Comparison of ENCODE assay signal across 14 cellular contexts in genomic region chr7:100221767-100222444, GRCh38. TPM values are rescaled to one million over a fixed set of nuclear protein-coding genes. Genes with fewer than 3 reads are reported as not detected.
DNase-seq lines count a peak whose midpoint lies in the region; ATAC-seq lines count a peak whose summit lies in the region.
"Had no signal": no experiment of that assay in that cellular context is flagged by ENCODE, and none has a peak within 500 bp of the region (broad histone marks: within the 10 kb centered on the region; RNA-seq: fewer than 3 reads in every experiment).

No MANE protein-coding gene starts in this region.

- peak overlapping the region; percentile 29 to 47 for H3K9ac ChIP-seq in mucosa of rectum (ENCODE audit: low read depth in 1 of 2, low read length in 2 of 2)

- ATAC-seq in activated T-cell treated with anti-CD3 and anti-CD28 coated beads, Interleukin-2, amount 50 U/mL, for 72 hours (replicated peaks in 1 of 2): no peak
- ATAC-seq in HG03442 (IDR thresholded peaks at IDR 0.05; ENCODE audit: unreplicated experiment): no peak

- no peaks in the 10 kb centered on the region for H3K36me3 ChIP-seq in mucosa of rectum (ENCODE audit: control insufficient read depth in 2 of 2, insufficient read depth in 2 of 2, low read length in 2 of 2)
- H3K36me3 ChIP-seq in urinary bladder (ENCODE audit: insufficient read depth): peaks cover 2% of the 10 kb centered on the region

- H3K27me3 Mint-ChIP-seq in activated T-cell treated with anti-CD3 and anti-CD28 coated beads, Interleukin-2, amount 50 U/mL, for 24 hours: no peaks in the 10 kb centered on the region
- H3K27me3 Mint-ChIP-seq in activated T-cell treated with anti-CD3 and anti-CD28 coated beads, Interleukin-2, amount 50 U/mL, for 72 hours (ENCODE audit: low read depth): no peaks in the 10 kb centered on the region
- H3K27me3 Mint-ChIP-seq: type B pancreatic cell had no signal

- H3K9me3 Mint-ChIP-seq in activated T-cell treated with anti-CD3 and anti-CD28 coated beads, Interleukin-2, amount 50 U/mL, for 24 hours: no peaks in the 10 kb centered on the region
- H3K9me3 Mint-ChIP-seq in activated T-cell treated with anti-CD3 and anti-CD28 coated beads, Interleukin-2, amount 50 U/mL, for 72 hours: no peaks in the 10 kb centered on the region
- H3K9me3 Mint-ChIP-seq: type B pancreatic cell had no signal

- peaks cover 0 to 2% of the 10 kb centered on the region in 2 donors for H3K4me1 ChIP-seq in mucosa of rectum (ENCODE audit: control insufficient read depth in 2 of 2, insufficient read depth in 2 of 2, low read length in 2 of 2)
- H3K4me1 ChIP-seq in urinary bladder (ENCODE audit: insufficient read depth): no peaks in the 10 kb centered on the region

- DNase-seq in activated T-cell treated with anti-CD3 and anti-CD28 coated beads, Interleukin-2, amount 50 U/mL, for 24 hours: peak; percentile 52
- DNase-seq in activated T-cell treated with anti-CD3 and anti-CD28 coated beads for 4 hours (no peak), mesenteric fat pad (ENCODE audit: low spot score) (no peak), NCI-H1694 (lab: John Stamatoyannopoulos, UW) (no peak)
- DNase-seq in activated T-cell treated with anti-CD3 and anti-CD28 coated beads, Interleukin-2, amount 50 U/mL, for 72 hours: no peak
- DNase-seq: NCI-H345, SHP77 treated with DMSO at 0.1 percent for 48 hours had no signal

- H3K27ac ChIP-seq in mucosa of rectum (ENCODE audit: low read depth in 2 of 2, low read length in 2 of 2) (peak overlapping the region; percentile 64 to 83), urinary bladder (ENCODE audit: low read depth) (peak overlapping the region; percentile 24)
- H3K27ac ChIP-seq: cardiac muscle cell had no signal

- no peaks in the 10 kb centered on the region for H3K9me3 ChIP-seq in mucosa of rectum (ENCODE audit: control insufficient read depth in 2 of 2, low read length in 2 of 2)

- no peaks in the 10 kb centered on the region for H3K27me3 ChIP-seq in mucosa of rectum (ENCODE audit: control insufficient read depth in 2 of 2, insufficient read depth in 2 of 2, low read length in 2 of 2)
- H3K27me3 ChIP-seq: cardiac muscle cell had no signal

- H3K4me3 ChIP-seq in mucosa of rectum (ENCODE audit: low read length in 2 of 2) (peak overlapping the region in 1 of 2 donors; percentile 56), urinary bladder (ENCODE audit: low read depth, low read length) (no peak overlapping the region)
- H3K4me3 ChIP-seq: cardiac muscle cell had no signal

- H3K4me1 Mint-ChIP-seq in activated T-cell treated with anti-CD3 and anti-CD28 coated beads, Interleukin-2, amount 50 U/mL, for 24 hours (ENCODE audit: low read depth): peaks cover 62% of the 10 kb centered on the region
- peaks cover 60% of the 10 kb centered on the region for H3K4me1 Mint-ChIP-seq in activated T-cell treated with anti-CD3 and anti-CD28 coated beads, Interleukin-2, amount 50 U/mL, for 72 hours (ENCODE audit: low read depth)

- peak overlapping the region; percentile 97 for H3K27ac Mint-ChIP-seq in activated T-cell treated with anti-CD3 and anti-CD28 coated beads, Interleukin-2, amount 50 U/mL, for 24 hours
- peak overlapping the region; percentile 98 for H3K27ac Mint-ChIP-seq in activated T-cell treated with anti-CD3 and anti-CD28 coated beads, Interleukin-2, amount 50 U/mL, for 72 hours
- H3K27ac Mint-ChIP-seq: type B pancreatic cell had no signal

- 85% methylated on average over 14 of the region's 14 CpGs for WGBS in urinary bladder

- peaks cover 69% of the 10 kb centered on the region for H3K36me3 Mint-ChIP-seq in activated T-cell treated with anti-CD3 and anti-CD28 coated beads, Interleukin-2, amount 50 U/mL, for 24 hours (ENCODE audit: low read depth)
- H3K36me3 Mint-ChIP-seq in activated T-cell treated with anti-CD3 and anti-CD28 coated beads, Interleukin-2, amount 50 U/mL, for 72 hours (ENCODE audit: insufficient read depth in 2 of 2): peaks cover 31 to 36% of the 10 kb centered on the region in 2 donors
- H3K36me3 Mint-ChIP-seq: type B pancreatic cell had no signal

- H3K4me3 Mint-ChIP-seq in activated T-cell treated with anti-CD3 and anti-CD28 coated beads, Interleukin-2, amount 50 U/mL, for 24 hours: peak overlapping the region; percentile 94
- peak overlapping the region; percentile 82 to 98 for H3K4me3 Mint-ChIP-seq in activated T-cell treated with anti-CD3 and anti-CD28 coated beads, Interleukin-2, amount 50 U/mL, for 72 hours
- H3K4me3 Mint-ChIP-seq: type B pancreatic cell had no signal

RNA-seq across cellular contexts. Expression of gene PVRIG, which starts 2.2 kb away (rescaled TPM):
- 10 to 100 TPM; 26.7 to 34.4 TPM for total RNA-seq in activated T-cell treated with anti-CD3 and anti-CD28 coated beads, Interleukin-2, amount 50 U/mL, for 72 hours
- total RNA-seq in urinary bladder: 0.21 TPM
- 0.77 TPM for polyA plus RNA-seq in urinary bladder
- not detected for total RNA-seq in mesenteric fat pad
- total RNA-seq: A673, osteoblast had no signal

RNA-seq across cellular contexts. Expression of gene STAG3, which starts 44.2 kb away (rescaled TPM):
- total RNA-seq in activated T-cell treated with anti-CD3 and anti-CD28 coated beads, Interleukin-2, amount 50 U/mL, for 72 hours: 100 to 1,000 TPM; 103 to 121 TPM
- total RNA-seq in urinary bladder (0.90 TPM), mesenteric fat pad (0.45 TPM)
- 0.61 TPM for polyA plus RNA-seq in urinary bladder

RNA-seq across cellular contexts. Expression of gene GPC2, which starts 44.7 kb away (rescaled TPM):
- total RNA-seq in activated T-cell treated with anti-CD3 and anti-CD28 coated beads, Interleukin-2, amount 50 U/mL, for 72 hours: 10 to 100 TPM in 1 of 2 donors, 1 to 10 TPM in 1; 9.7 to 14.2 TPM
- total RNA-seq in urinary bladder (3.7 TPM), mesenteric fat pad (1.2 TPM)
- polyA plus RNA-seq in urinary bladder: 0.80 TPM

RNA-seq across cellular contexts. Expression of gene GAL3ST4, which starts 53.5 kb away (rescaled TPM):
- 10 to 100 TPM in 1 of 2 donors, 1 to 10 TPM in 1; 6.9 to 11.7 TPM for total RNA-seq in activated T-cell treated with anti-CD3 and anti-CD28 coated beads, Interleukin-2, amount 50 U/mL, for 72 hours
- total RNA-seq in urinary bladder (6.5 TPM), mesenteric fat pad (1.7 TPM)
- polyA plus RNA-seq in urinary bladder: 9.8 TPM

Comparison
In these comparisons a context has a peak if more than half of its experiments do, and no peak if none do; other contexts are left out.
1. RNA of gene PVRIG, which starts 2.2 kb away (total RNA-seq): 26.7 to 34.4 TPM in activated T-cell treated with anti-CD3 and anti-CD28 coated beads, Interleukin-2, amount 50 U/mL, for 72 hours; not detected in mesenteric fat pad (single experiment) and 0.21 TPM in urinary bladder (single experiment); every median in the first group is over 10 times any median in the second.
2. RNA of gene STAG3, which starts 44.2 kb away (total RNA-seq): 103 to 121 TPM in activated T-cell treated with anti-CD3 and anti-CD28 coated beads, Interleukin-2, amount 50 U/mL, for 72 hours; 0.90 TPM in urinary bladder (single experiment) and 0.45 TPM in mesenteric fat pad (single experiment); every median in the first group is over 10 times any median in the second.